Comparison of ENCODE assay signal across 1 cellular context in genomic region chr17:68094481-68095078, GRCh38.
TF ChIP-seq lines count a peak whose summit lies in the region.

No MANE protein-coding gene starts in this region.

TF ChIP-seq in HepG2, 621 proteins besides CTCF, POLR2A, EP300 and RAD21 (continued from another document and continues in another):
- TF ChIP-seq ZNF687 (CRISPR knock-in tag; IDR thresholded peaks at IDR 0.05) (peak; percentile 23; the same call in 1 of the 2 replicates), RELA (CRISPR knock-in tag; IDR thresholded peaks at IDR 0.05) (no peak), ZNF574 (CRISPR knock-in tag; IDR thresholded peaks at IDR 0.05) (0 out of 2 replicates have a peak, but pooled peaks have one; percentile 23), SP4 (CRISPR knock-in tag; IDR thresholded peaks at IDR 0.05) (no peak), MEIS2 (CRISPR knock-in tag; IDR thresholded peaks at IDR 0.05) (0 out of 2 replicates have a peak, but pooled peaks have one; percentile 41), ZNF326 (CRISPR knock-in tag; IDR thresholded peaks at IDR 0.05; ENCODE audit: borderline replicate concordance) (no peak), TEAD3 (CRISPR knock-in tag; optimal IDR thresholded peaks at IDR 0.05; ENCODE audit: borderline replicate concordance) (peak; percentile 56), SALL2 (CRISPR knock-in tag; IDR thresholded peaks at IDR 0.05) (no peak), ZNF331 (CRISPR knock-in tag; IDR thresholded peaks at IDR 0.05) (0 out of 2 replicates have a peak, but pooled peaks have one; percentile 23), MIXL1 (CRISPR knock-in tag; IDR thresholded peaks at IDR 0.05) (0 out of 2 replicates have a peak, but pooled peaks have one; percentile 29), TBX3 (IDR thresholded peaks at IDR 0.05; ENCODE audit: borderline replicate concordance) (no peak), FOXP4 (CRISPR knock-in tag; IDR thresholded peaks at IDR 0.05) (0 out of 2 replicates have a peak, but pooled peaks have one; percentile 7), ZNF589 (CRISPR knock-in tag; conservative IDR thresholded peaks at IDR 0.05) (no peak), MAFG (CRISPR knock-in tag; IDR thresholded peaks at IDR 0.05) (no peak), BRF2 (CRISPR knock-in tag; IDR thresholded peaks at IDR 0.05) (no peak), GATAD2A (CRISPR knock-in tag; IDR thresholded peaks at IDR 0.05) (0 out of 2 replicates have a peak, but pooled peaks have one; percentile 25), SOX5 (CRISPR knock-in tag; IDR thresholded peaks at IDR 0.05; ENCODE audit: borderline replicate concordance) (0 out of 2 replicates have a peak, but pooled peaks have one; percentile 29), ZBTB40 (IDR thresholded peaks at IDR 0.05) (no peak), ZBTB40 (CRISPR knock-in tag; IDR thresholded peaks at IDR 0.05) (peak; percentile 61; the same call in 1 of the 2 replicates), ZNF607 (CRISPR knock-in tag; IDR thresholded peaks at IDR 0.05; ENCODE audit: borderline replicate concordance) (0 out of 2 replicates have a peak, but pooled peaks have one; percentile 27), ARID5B (CRISPR knock-in tag; IDR thresholded peaks at IDR 0.05) (peak; percentile 14; the same call in 1 of the 2 replicates), ZNF501 (CRISPR knock-in tag; IDR thresholded peaks at IDR 0.05) (0 out of 2 replicates have a peak, but pooled peaks have one; percentile 36), RARA (CRISPR knock-in tag; IDR thresholded peaks at IDR 0.05) (0 out of 2 replicates have a peak, but pooled peaks have one; percentile 9), ZSCAN29 (CRISPR knock-in tag; conservative IDR thresholded peaks at IDR 0.05) (no peak), ZBTB49 (CRISPR knock-in tag; IDR thresholded peaks at IDR 0.05; ENCODE audit: borderline replicate concordance) (no peak), ZNF543 (CRISPR knock-in tag; IDR thresholded peaks at IDR 0.05) (no peak), SALL1 (CRISPR knock-in tag; IDR thresholded peaks at IDR 0.05) (0 out of 2 replicates have a peak, but pooled peaks have one; percentile 35)
